In genomic region chr14:68932686-68933085, GRCh38 we compare ENCODE assay signal across 21 cellular contexts. TPM values are rescaled to one million over a fixed set of nuclear protein-coding genes. Genes with fewer than 3 reads are reported as not detected.
A peak's percentile ranks its signal among the peaks of the same experiment; 100 is the strongest.
DNase-seq lines count a peak whose midpoint lies in the region; ATAC-seq, FAIRE-seq and TF ChIP-seq lines count a peak whose summit lies in the region.
"Had no signal": no experiment of that assay in that cellular context is flagged by ENCODE, and none has a peak within 500 bp of the region (broad histone marks: within the 10 kb centered on the region; RNA-seq: fewer than 3 reads in every experiment).

No MANE protein-coding gene starts in this region.

- peaks cover 13% of the 10 kb centered on the region; the same call in 1 of the 2 replicates for H3K36me3 ChIP-seq in GM23248 (ENCODE audit: low read depth)
- H3K36me3 ChIP-seq in kidney (ENCODE audit: control insufficient read depth in 1 of 2, insufficient read depth in 2 of 2, low read length in 2 of 2), result no peaks in the 10 kb centered on the region
- H3K36me3 ChIP-seq in stomach, result no peaks in the 10 kb centered on the region
- H3K36me3 ChIP-seq: right lobe of liver had no signal

- H3K79me2 ChIP-seq in GM23248 (ENCODE audit: insufficient read depth), result peaks cover 100% of the 10 kb centered on the region

- no peak for DNase-seq in GM23248
- DNase-seq in activated naive CD8-positive, alpha-beta T cell treated with anti-CD3 and anti-CD28 coated beads for 36 hours, result no peak
- peak; percentile 13 for DNase-seq in kidney
- DNase-seq in stomach, result no peak
- no peak for DNase-seq in LoVo (ENCODE audit: low spot score)
- no peak for DNase-seq in superior temporal gyrus (ENCODE audit: extremely low spot score)
- DNase-seq: activated CD4-positive, CD25-positive, alpha-beta regulatory T cell; caudate nucleus; heart right ventricle; Kasumi-1; NCI-H526 treated with DMSO at 0.1 percent for 48 hours; SHP77 treated with DMSO at 0.1 percent for 48 hours; T-helper 1 cell had no signal

- peaks cover 27% of the 10 kb centered on the region for H3K4me1 ChIP-seq in GM23248 (ENCODE audit: insufficient read depth)
- peaks cover 3 to 5% of the 10 kb centered on the region in 2 donors for H3K4me1 ChIP-seq in kidney (ENCODE audit: control insufficient read depth in 1 of 2, insufficient read depth in 1 of 2, low read depth in 1 of 2, low read length in 2 of 2)
- H3K4me1 ChIP-seq in stomach, result peaks cover 70 to 99% (median 83%) of the 10 kb centered on the region in 4 donors

- peaks cover 72% of the 10 kb centered on the region for H3F3A ChIP-seq in GM23248 (ENCODE audit: insufficient read depth)

- H4K20me1 ChIP-seq in GM23248 (ENCODE audit: insufficient read depth), result peaks cover 43% of the 10 kb centered on the region

- TF ChIP-seq CTCF in kidney (IDR thresholded peaks at IDR 0.05; ENCODE audit: borderline replicate concordance, extremely low read depth, insufficient read depth), result no peak
- no peak for TF ChIP-seq CTCF in stomach (IDR thresholded peaks at IDR 0.05)

- no peaks in the 10 kb centered on the region for H3K9me3 Mint-ChIP-seq in activated naive CD8-positive, alpha-beta T cell treated with anti-CD3 and anti-CD28 coated beads for 36 hours
- H3K9me3 Mint-ChIP-seq: activated T-helper 17 cell treated with anti-CD3 and anti-CD28 coated beads, Interleukin-2, amount 50 U/mL, for 72 hours; mesothelial cell of epicardium; stimulated activated naive CD8-positive, alpha-beta T cell treated with anti-CD3 and anti-CD28 coated beads, Interleukin-15, Interleukin-2, amounts not matched to agents 100 ng/mL and 50 ng/mL, for 24 hours had no signal

- H2AFZ ChIP-seq in GM23248, result no peak overlapping the region

- no peak overlapping the region for H3K4me3 Mint-ChIP-seq in activated naive CD8-positive, alpha-beta T cell treated with anti-CD3 and anti-CD28 coated beads for 36 hours
- H3K4me3 Mint-ChIP-seq: activated T-helper 17 cell treated with anti-CD3 and anti-CD28 coated beads, Interleukin-2, amount 50 U/mL, for 72 hours; B cell; mesothelial cell of epicardium; stimulated activated naive CD8-positive, alpha-beta T cell treated with anti-CD3 and anti-CD28 coated beads, Interleukin-15, Interleukin-2, amounts not matched to agents 100 ng/mL and 50 ng/mL, for 24 hours had no signal

- no peak for TF ChIP-seq POLR2A in stomach (IDR thresholded peaks at IDR 0.05)

- ATAC-seq in HG03196 (IDR thresholded peaks at IDR 0.05; ENCODE audit: unreplicated experiment), result no peak
- ATAC-seq: activated T-helper 17 cell treated with anti-CD3 and anti-CD28 coated beads, Interleukin-2, amount 50 U/mL, for 72 hours; HCT116; heart right ventricle; right lobe of liver had no signal

- no peak overlapping the region for H3K9ac ChIP-seq in GM23248
- no peak overlapping the region for H3K9ac ChIP-seq in kidney (ENCODE audit: low read length in 2 of 2)

- no peaks in the 10 kb centered on the region for H3K9me2 ChIP-seq in GM23248 (ENCODE audit: insufficient read depth)

- no peak for TF ChIP-seq EP300 in stomach (IDR thresholded peaks at IDR 0.05)

- WGBS in GM23248 (ENCODE audit: low coverage in 1 of 2, low lambda C conversion rate in 2 of 2, missing lambda C conversion rate in 2 of 2), 2 experiments, result 82 to 83% methylated on average over 5 of the region's 5 CpGs
- 82 to 95% (median 88%) methylated on average over 5 of the region's 5 CpGs for WGBS in stomach, 5 donors

- FAIRE-seq in kidney (lab: Jason Lieb, UNC), result no peak
- FAIRE-seq: D721Med had no signal

- H3K27me3 ChIP-seq in GM23248 (replicated peaks; ENCODE audit: insufficient read depth) (no peaks in the 10 kb centered on the region), stomach (no peaks in the 10 kb centered on the region)
- H3K27me3 ChIP-seq: heart right ventricle, right lobe of liver had no signal

- peaks cover 20% of the 10 kb centered on the region for H3K36me3 Mint-ChIP-seq in activated naive CD8-positive, alpha-beta T cell treated with anti-CD3 and anti-CD28 coated beads for 36 hours
- H3K36me3 Mint-ChIP-seq: mesothelial cell of epicardium had no signal

- intact Hi-C loops in kidney (cut with DNase I), result no loop called here
- intact Hi-C loops in stomach (cut with DNase I; ENCODE audit: low total_unique reads), result no loop called here

- in situ Hi-C loops in GM23248 (cut with MboI), result no loop called here

- H3K27ac ChIP-seq in GM23248 (peak overlapping the region; percentile 37), kidney (ENCODE audit: low read depth in 2 of 2, low read length in 2 of 2) (no peak overlapping the region), stomach (peak overlapping the region in 4 of 5 donors; percentile 56 to 91 (median 85))

- H3K27me3 Mint-ChIP-seq in activated naive CD8-positive, alpha-beta T cell treated with anti-CD3 and anti-CD28 coated beads for 36 hours, result no peaks in the 10 kb centered on the region
- H3K27me3 Mint-ChIP-seq: activated T-helper 17 cell treated with anti-CD3 and anti-CD28 coated beads, Interleukin-2, amount 50 U/mL, for 72 hours; stimulated activated naive CD8-positive, alpha-beta T cell treated with anti-CD3 and anti-CD28 coated beads, Interleukin-15, Interleukin-2, amounts not matched to agents 100 ng/mL and 50 ng/mL, for 24 hours had no signal

- H3K4me2 ChIP-seq in GM23248 (ENCODE audit: unreplicated experiment), result no peak overlapping the region

- peaks cover 80% of the 10 kb centered on the region for H3K4me1 Mint-ChIP-seq in activated naive CD8-positive, alpha-beta T cell treated with anti-CD3 and anti-CD28 coated beads for 36 hours
- H3K4me1 Mint-ChIP-seq: B cell had no signal

- peak overlapping the region; percentile 9 for H3K27ac Mint-ChIP-seq in activated naive CD8-positive, alpha-beta T cell treated with anti-CD3 and anti-CD28 coated beads for 36 hours
- H3K27ac Mint-ChIP-seq: activated T-helper 17 cell treated with anti-CD3 and anti-CD28 coated beads, Interleukin-2, amount 50 U/mL, for 72 hours; B cell; mesothelial cell of epicardium; stimulated activated naive CD8-positive, alpha-beta T cell treated with anti-CD3 and anti-CD28 coated beads, Interleukin-15, Interleukin-2, amounts not matched to agents 100 ng/mL and 50 ng/mL, for 24 hours had no signal

- H3K9me3 ChIP-seq in GM23248 (ENCODE audit: low read depth), result no peaks in the 10 kb centered on the region
- no peaks in the 10 kb centered on the region for H3K9me3 ChIP-seq in kidney (ENCODE audit: control insufficient read depth in 1 of 2, low read length in 2 of 2)
- no peaks in the 10 kb centered on the region for H3K9me3 ChIP-seq in stomach
- H3K9me3 ChIP-seq: heart right ventricle, right lobe of liver had no signal

- H3K4me3 ChIP-seq in GM23248 (no peak overlapping the region), kidney (ENCODE audit: low read length in 2 of 2) (no peak overlapping the region), stomach (no peak overlapping the region)
- H3K4me3 ChIP-seq: heart right ventricle, right lobe of liver had no signal

RNA-seq across cellular contexts. Expression of gene ACTN1, which starts 46.4 kb away (rescaled TPM):
- 403 and 414 TPM in 2 replicates for total RNA-seq in GM23248 (2014; rRNA removed; shearing (Covaris generic))
- polyA plus RNA-seq in GM23248 (2016; fragmentation: Nextera tagmentation; extraction: Ambion mirVana) (593 and 597 TPM in 2 replicates), kidney (ENCODE audit: insufficient read depth, low read depth, low replicate concordance) (20.1 TPM), stomach (10 to 100 TPM; 25.7 to 87.7 (median 43.6) TPM)
- total RNA-seq in activated naive CD8-positive, alpha-beta T cell treated with anti-CD3 and anti-CD28 coated beads for 36 hours, result 100 to 1,000 TPM; 171 to 177 TPM
- total RNA-seq in kidney (184 TPM), stomach (100 to 1,000 TPM; 191 to 504 (median 237) TPM)

Comparison
In these comparisons a context has a peak if more than half of its experiments do, and no peak if none do; other contexts are left out.
1. H3K27ac ChIP-seq: peak in GM23248 (single experiment) and stomach (4 of 5); none in kidney (0 of 2).